ENCODE assay signal across 8 cellular contexts in the genomic region with DNA sequence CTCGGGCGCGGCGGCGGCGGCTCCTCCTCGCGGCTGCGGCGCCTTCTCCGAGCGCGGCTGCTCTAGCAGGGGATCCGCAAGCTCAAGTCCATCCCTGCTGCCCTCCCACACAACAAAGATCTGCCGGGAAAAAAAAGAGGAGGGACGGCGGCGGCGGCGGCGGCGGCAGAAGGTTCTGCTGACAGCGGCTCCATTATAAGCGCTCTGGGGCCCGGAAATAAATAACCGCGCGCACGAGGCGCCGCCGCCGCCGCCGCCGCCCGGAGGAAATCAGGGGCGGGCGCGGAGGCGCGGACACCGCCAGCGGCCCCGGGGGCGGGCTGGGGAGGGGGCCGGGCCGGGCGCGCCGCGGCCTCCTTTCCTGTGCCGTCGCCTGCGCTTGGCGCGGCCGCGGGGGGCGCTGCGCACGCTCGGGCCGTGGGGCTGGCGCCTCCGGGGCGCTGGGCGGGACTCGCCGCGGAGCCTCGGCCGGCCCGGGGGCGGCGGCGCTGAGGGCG. TPM values are rescaled to one million over a fixed set of nuclear protein-coding genes. Genes with fewer than 3 reads are reported as not detected.
DNase-seq lines count a peak whose midpoint lies in the region; ATAC-seq and TF ChIP-seq lines count a peak whose summit lies in the region.

A gene (minus strand): TSS at position 206 of the 497 bp plus-strand sequence. CDS start 331 bp downstream, outside the sequence.

- no peaks in the 10 kb centered on the region for H3K9me3 Mint-ChIP-seq in activated T-helper 2 cell treated with anti-CD3 and anti-CD28 coated beads, Interferon-gamma antibody, Interleukin-2, Interleukin-4, amounts not matched to agents 10 μg/mL and 5 μg/mL and 100 μg/mL, durations not matched to agents 14 hours and 24 hours and 36 hours
- H3K9me3 Mint-ChIP-seq in natural killer cell treated with Interleukin-12 subunit alpha and Interleukin-12 subunit beta and Interleukin-15 and Interleukin-18, amount 100 ng/mL, for 72 hours = no peaks in the 10 kb centered on the region

- peaks cover 11% of the 10 kb centered on the region for H3K27me3 Mint-ChIP-seq in activated T-helper 2 cell treated with anti-CD3 and anti-CD28 coated beads, Interferon-gamma antibody, Interleukin-2, Interleukin-4, amounts not matched to agents 10 μg/mL and 5 μg/mL and 100 μg/mL, durations not matched to agents 14 hours and 24 hours and 36 hours (ENCODE audit: low read depth)
- peaks cover 8% of the 10 kb centered on the region in 2 donors for H3K27me3 Mint-ChIP-seq in natural killer cell treated with Interleukin-12 subunit alpha and Interleukin-12 subunit beta and Interleukin-15 and Interleukin-18, amount 100 ng/mL, for 72 hours

- H3K36me3 Mint-ChIP-seq in activated T-helper 2 cell treated with anti-CD3 and anti-CD28 coated beads, Interferon-gamma antibody, Interleukin-2, Interleukin-4, amounts not matched to agents 10 μg/mL and 5 μg/mL and 100 μg/mL, durations not matched to agents 14 hours and 24 hours and 36 hours (ENCODE audit: low read depth) = peaks cover 6% of the 10 kb centered on the region
- H3K36me3 Mint-ChIP-seq in natural killer cell treated with Interleukin-12 subunit alpha and Interleukin-12 subunit beta and Interleukin-15 and Interleukin-18, amount 100 ng/mL, for 72 hours = peaks cover 4% of the 10 kb centered on the region

- H3K27me3 ChIP-seq in HUES64 (ENCODE audit: insufficient read depth, low read length) (peaks cover 53% of the 10 kb centered on the region), Peyer's patch (no peaks in the 10 kb centered on the region)

- H3K4me1 Mint-ChIP-seq in activated T-helper 2 cell treated with anti-CD3 and anti-CD28 coated beads, Interferon-gamma antibody, Interleukin-2, Interleukin-4, amounts not matched to agents 10 μg/mL and 5 μg/mL and 100 μg/mL, durations not matched to agents 14 hours and 24 hours and 36 hours (ENCODE audit: low read depth) = peaks cover 29% of the 10 kb centered on the region
- H3K4me1 Mint-ChIP-seq in natural killer cell treated with Interleukin-12 subunit alpha and Interleukin-12 subunit beta and Interleukin-15 and Interleukin-18, amount 100 ng/mL, for 72 hours (ENCODE audit: low read depth in 2 of 2) = peaks cover 22 to 28% of the 10 kb centered on the region in 2 donors

- peak; percentile 88 for ATAC-seq in GM21515 (IDR thresholded peaks at IDR 0.05; ENCODE audit: unreplicated experiment)
- ATAC-seq in natural killer cell treated with Interleukin-12 subunit alpha and Interleukin-12 subunit beta and Interleukin-15 and Interleukin-18, amount 100 ng/mL, for 72 hours = peak; percentile 96 to 98
- peak; percentile 86 for ATAC-seq in stimulated activated naive CD8-positive, alpha-beta T cell treated with anti-CD3 and anti-CD28 coated beads, Interleukin-15, Interleukin-2, amounts not matched to agents 100 U/mL and 50 U/mL, for 24 hours

- under 1% methylated on average over 78 of the region's 78 CpGs for WGBS in HUES64

- TF ChIP-seq POLR2A in Peyer's patch (IDR thresholded peaks at IDR 0.05) = no peak

- peak; percentile 71 for DNase-seq in DMS153 treated with DMSO at 0.1 percent for 48 hours (lab: John Stamatoyannopoulos, UW; ENCODE audit: unreplicated experiment)
- DNase-seq in Peyer's patch = peak; percentile 70 to 91 (median 89)
- peak; percentile 79 for DNase-seq in activated T-helper 2 cell treated with anti-CD3 and anti-CD28 coated beads, Interferon-gamma antibody, Interleukin-2, Interleukin-4, amounts not matched to agents 10 μg/mL and 5 μg/mL and 100 μg/mL, durations not matched to agents 14 hours and 24 hours and 36 hours (ENCODE audit: low spot score)
- peak; percentile 54 for DNase-seq in fibroblast of peridontal ligament (ENCODE audit: extremely low read depth)
- peak; percentile 89 for DNase-seq in natural killer cell treated with Interleukin-12 subunit alpha and Interleukin-12 subunit beta and Interleukin-15 and Interleukin-18, amount 100 ng/mL, for 72 hours (ENCODE audit: low spot score)
- peak; percentile 86 for DNase-seq in stimulated activated naive CD8-positive, alpha-beta T cell treated with anti-CD3 and anti-CD28 coated beads, Interleukin-15, Interleukin-2, amounts not matched to agents 100 U/mL and 50 U/mL, for 24 hours

- peak within 1 kb of the TSS; percentile 89 for H3K27ac Mint-ChIP-seq in activated T-helper 2 cell treated with anti-CD3 and anti-CD28 coated beads, Interferon-gamma antibody, Interleukin-2, Interleukin-4, amounts not matched to agents 10 μg/mL and 5 μg/mL and 100 μg/mL, durations not matched to agents 14 hours and 24 hours and 36 hours
- H3K27ac Mint-ChIP-seq in natural killer cell treated with Interleukin-12 subunit alpha and Interleukin-12 subunit beta and Interleukin-15 and Interleukin-18, amount 100 ng/mL, for 72 hours = peak within 1 kb of the TSS; percentile 85 to 91

- H3K9me3 ChIP-seq in HUES64 (ENCODE audit: insufficient read depth, low read depth, low read length) (no peaks in the 10 kb centered on the region), Peyer's patch (no peaks in the 10 kb centered on the region)

- H3K27ac ChIP-seq in HUES64 (ENCODE audit: low read depth, low read length) = no peak within 1 kb of the TSS
- peak within 1 kb of the TSS; percentile 92 to 98 (median 94) for H3K27ac ChIP-seq in Peyer's patch

- H3K36me3 ChIP-seq in HUES64 (ENCODE audit: insufficient read depth, low read length) = no peaks in the 10 kb centered on the region
- H3K36me3 ChIP-seq in Peyer's patch = no peaks in the 10 kb centered on the region

- intact Hi-C loops in activated T-helper 2 cell treated with anti-CD3 and anti-CD28 coated beads, Interferon-gamma antibody, Interleukin-2, Interleukin-4, amounts not matched to agents 10 μg/mL and 5 μg/mL and 100 μg/mL, durations not matched to agents 14 hours and 24 hours and 36 hours (cut with micrococcal nuclease) = loop anchor here (2.0 to 10.0 kb wide), 10 partner anchors 55 to 507 kb away; a partner anchor contains a TSS

- H3K4me1 ChIP-seq in HUES64 (ENCODE audit: insufficient read depth, low read length) (peaks cover 7% of the 10 kb centered on the region; the same call in 1 of the 2 replicates), Peyer's patch (peaks cover 0 to 24% (median 0%) of the 10 kb centered on the region in 4 donors)

- peak within 1 kb of the TSS; percentile 98 for H3K4me3 Mint-ChIP-seq in activated T-helper 2 cell treated with anti-CD3 and anti-CD28 coated beads, Interferon-gamma antibody, Interleukin-2, Interleukin-4, amounts not matched to agents 10 μg/mL and 5 μg/mL and 100 μg/mL, durations not matched to agents 14 hours and 24 hours and 36 hours (ENCODE audit: low read depth)
- H3K4me3 Mint-ChIP-seq in natural killer cell treated with Interleukin-12 subunit alpha and Interleukin-12 subunit beta and Interleukin-15 and Interleukin-18, amount 100 ng/mL, for 72 hours = peak within 1 kb of the TSS; percentile 99

- H3K4me3 ChIP-seq in HUES64 (ENCODE audit: low read length) (peak within 1 kb of the TSS; percentile 65), Peyer's patch (peak within 1 kb of the TSS; percentile 63 to 97 (median 89))

- no peak within 1 kb of the TSS for H3K9ac ChIP-seq in HUES64 (ENCODE audit: low read depth, low read length)

- TF ChIP-seq CTCF in Peyer's patch (IDR thresholded peaks at IDR 0.05) = peak in 3 of 6 experiments; percentile 26 to 65 (median 59)

RNA-seq across cellular contexts. Expression of the gene that starts here (rescaled TPM):
- 5.2 TPM for polyA plus RNA-seq in HUES64 (2013, experiment 1 of 2)
- polyA plus RNA-seq in HUES64 (2013, experiment 2 of 2) = 6.6 TPM
- total RNA-seq in Peyer's patch = 10 to 100 TPM; 28.9 to 98.0 (median 96.1) TPM
- 45.0 and 45.4 TPM in 2 replicates for total RNA-seq in activated T-helper 2 cell treated with anti-CD3 and anti-CD28 coated beads, Interferon-gamma antibody, Interleukin-2, Interleukin-4, amounts not matched to agents 10 μg/mL and 5 μg/mL and 100 μg/mL, durations not matched to agents 14 hours and 24 hours and 36 hours
- 10 to 100 TPM; 37.2 to 95.4 TPM for total RNA-seq in natural killer cell treated with Interleukin-12 subunit alpha and Interleukin-12 subunit beta and Interleukin-15 and Interleukin-18, amount 100 ng/mL, for 72 hours
